In the genomic region with DNA sequence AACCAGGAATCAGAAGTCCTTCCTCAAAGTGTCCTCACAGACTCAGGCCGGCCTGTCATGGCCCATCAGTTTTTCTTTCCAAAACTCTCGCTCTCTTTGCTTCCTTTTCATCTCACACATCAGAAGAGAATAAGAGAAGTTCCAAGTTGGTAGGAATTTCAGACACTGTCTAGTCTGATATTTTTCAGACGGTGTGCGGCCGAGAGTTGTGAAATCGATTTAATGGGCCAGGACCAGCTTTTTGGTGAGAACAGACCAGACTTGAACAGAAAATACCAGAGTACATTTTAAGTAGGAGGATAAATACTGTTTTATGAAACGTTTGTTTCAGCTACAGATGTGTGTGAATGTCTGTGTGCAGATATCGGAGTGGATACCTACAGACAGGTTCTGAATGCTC, we compare ENCODE assay signal across 29 cellular contexts. TPM values are rescaled to one million over a fixed set of nuclear protein-coding genes. Genes with fewer than 3 reads are reported as not detected.
"Had no signal": no experiment of that assay in that cellular context is flagged by ENCODE, and none has a peak within 500 bp of the region (broad histone marks: within the 10 kb centered on the region; RNA-seq: fewer than 3 reads in every experiment).

No MANE protein-coding gene starts in this region.

- H3K27me3 Mint-ChIP-seq: activated CD8-positive, alpha-beta memory T cell treated with anti-CD3 and anti-CD28 coated beads, Interleukin-2, amount 10 ng/mL, durations not matched to agents 7 days and 5 days; activated naive CD8-positive, alpha-beta T cell treated with anti-CD3 and anti-CD28 coated beads, Interleukin-2, amount 50 U/mL, for 24 hours; natural killer cell treated with Interleukin-12 subunit alpha and Interleukin-12 subunit beta and Interleukin-15 and Interleukin-18, amount 100 ng/mL, for 72 hours; stimulated activated naive B cell treated with anti-CD40 and anti-IgM and Interleukin-4, amounts not matched to agents 10 μg/mL and 1 μg/mL and 100 μg/mL, for 72 hours had no signal

- DNase-seq: activated CD8-positive, alpha-beta memory T cell treated with anti-CD3 and anti-CD28 coated beads, Interleukin-2, amount 10 ng/mL, durations not matched to agents 7 days and 5 days; activated CD8-positive, alpha-beta T cell treated with anti-CD3 and anti-CD28 coated beads, Interleukin-2, amount 10 ng/mL, durations not matched to agents 7 days and 5 days; activated naive CD8-positive, alpha-beta T cell treated with anti-CD3 and anti-CD28 coated beads, Interleukin-2, amount 50 U/mL, for 24 hours; activated T-cell treated with anti-CD3 and anti-CD28 coated beads, Interleukin-2, amount 50 U/mL, for 48 hours; cerebellar nuclear complex; dorsolateral prefrontal cortex; effector memory CD4-positive, alpha-beta T cell; heart right ventricle; kidney glomerular epithelial cell; sigmoid colon; stimulated activated CD4-positive, alpha-beta T cell treated with anti-CD3 and anti-CD28 coated beads, Interleukin-15, amount 100 ng/mL, for 24 hours; stimulated activated CD4-positive, alpha-beta T cell treated with anti-CD3 and anti-CD28 coated beads, Interleukin-2, amount 100 ng/mL, for 24 hours; stimulated activated naive B cell treated with anti-CD40 and anti-IgM and Interleukin-4, amounts not matched to agents 10 μg/mL and 1 μg/mL and 100 μg/mL, for 72 hours; T-helper 2 cell; tibial artery had no signal

- H3K4me1 ChIP-seq: sigmoid colon, tibial artery had no signal

- H3K4me3 ChIP-seq: coronary artery, dorsolateral prefrontal cortex, heart right ventricle, mucosa of descending colon, sigmoid colon, suprapubic skin, tibial artery had no signal

- H3K36me3 Mint-ChIP-seq: activated CD8-positive, alpha-beta memory T cell treated with anti-CD3 and anti-CD28 coated beads, Interleukin-2, amount 10 ng/mL, durations not matched to agents 7 days and 5 days; activated naive CD4-positive, alpha-beta T cell treated with anti-CD3 and anti-CD28 coated beads, Interleukin-2, amount 50 U/mL, for 24 hours; natural killer cell treated with Interleukin-12 subunit alpha and Interleukin-12 subunit beta and Interleukin-15 and Interleukin-18, amount 100 ng/mL, for 72 hours; WTC11 had no signal

- H3K27me3 ChIP-seq: dorsolateral prefrontal cortex, heart right ventricle, sigmoid colon, suprapubic skin had no signal

- ATAC-seq: activated CD8-positive, alpha-beta memory T cell treated with anti-CD3 and anti-CD28 coated beads, Interleukin-2, amount 10 ng/mL, durations not matched to agents 7 days and 5 days; activated CD8-positive, alpha-beta T cell treated with anti-CD3 and anti-CD28 coated beads, Interleukin-2, amount 10 ng/mL, durations not matched to agents 7 days and 5 days; activated naive CD8-positive, alpha-beta T cell treated with anti-CD3 and anti-CD28 coated beads, Interleukin-2, amount 50 U/mL, for 24 hours; left lobe of liver; mucosa of descending colon; natural killer cell treated with Interleukin-12 subunit alpha and Interleukin-12 subunit beta and Interleukin-15 and Interleukin-18, amount 100 ng/mL, for 72 hours; stimulated activated naive B cell treated with anti-CD40 and anti-IgM and Interleukin-4, amounts not matched to agents 10 μg/mL and 1 μg/mL and 100 μg/mL, for 72 hours; WTC11 had no signal

- H3K27ac ChIP-seq: coronary artery, suprapubic skin, tibial artery had no signal

- H3K4me3 Mint-ChIP-seq: activated CD8-positive, alpha-beta memory T cell treated with anti-CD3 and anti-CD28 coated beads, Interleukin-2, amount 10 ng/mL, durations not matched to agents 7 days and 5 days; activated CD8-positive, alpha-beta T cell treated with anti-CD3 and anti-CD28 coated beads, Interleukin-2, amount 10 ng/mL, durations not matched to agents 7 days and 5 days; activated naive CD4-positive, alpha-beta T cell treated with anti-CD3 and anti-CD28 coated beads, Interleukin-2, amount 50 U/mL, for 24 hours; activated naive CD8-positive, alpha-beta T cell treated with anti-CD3 and anti-CD28 coated beads, Interleukin-2, amount 50 U/mL, for 24 hours; natural killer cell treated with Interleukin-12 subunit alpha and Interleukin-12 subunit beta and Interleukin-15 and Interleukin-18, amount 100 ng/mL, for 72 hours; stimulated activated naive B cell treated with anti-CD40 and anti-IgM and Interleukin-4, amounts not matched to agents 10 μg/mL and 1 μg/mL and 100 μg/mL, for 72 hours; WTC11 had no signal

- H3K9me3 Mint-ChIP-seq: activated naive CD4-positive, alpha-beta T cell treated with anti-CD3 and anti-CD28 coated beads, Interleukin-2, amount 50 U/mL, for 24 hours; activated naive CD8-positive, alpha-beta T cell treated with anti-CD3 and anti-CD28 coated beads, Interleukin-2, amount 50 U/mL, for 24 hours; activated T-helper 2 cell treated with anti-CD3 and anti-CD28 coated beads, Interferon-gamma antibody, Interleukin-2, Interleukin-4, amounts not matched to agents 10 μg/mL and 5 μg/mL and 100 μg/mL, durations not matched to agents 14 hours and 24 hours and 36 hours; natural killer cell treated with Interleukin-12 subunit alpha and Interleukin-12 subunit beta and Interleukin-15 and Interleukin-18, amount 100 ng/mL, for 72 hours; stimulated activated naive B cell treated with anti-CD40 and anti-IgM and Interleukin-4, amounts not matched to agents 10 μg/mL and 1 μg/mL and 100 μg/mL, for 72 hours; WTC11 had no signal

- H3K27ac Mint-ChIP-seq: activated CD8-positive, alpha-beta memory T cell treated with anti-CD3 and anti-CD28 coated beads, Interleukin-2, amount 10 ng/mL, durations not matched to agents 7 days and 5 days; activated CD8-positive, alpha-beta T cell treated with anti-CD3 and anti-CD28 coated beads, Interleukin-2, amount 10 ng/mL, durations not matched to agents 7 days and 5 days; activated naive CD4-positive, alpha-beta T cell treated with anti-CD3 and anti-CD28 coated beads, Interleukin-2, amount 50 U/mL, for 24 hours; activated naive CD8-positive, alpha-beta T cell treated with anti-CD3 and anti-CD28 coated beads, Interleukin-2, amount 50 U/mL, for 24 hours; activated T-helper 2 cell treated with anti-CD3 and anti-CD28 coated beads, Interferon-gamma antibody, Interleukin-2, Interleukin-4, amounts not matched to agents 10 μg/mL and 5 μg/mL and 100 μg/mL, durations not matched to agents 14 hours and 24 hours and 36 hours; natural killer cell treated with Interleukin-12 subunit alpha and Interleukin-12 subunit beta and Interleukin-15 and Interleukin-18, amount 100 ng/mL, for 72 hours; stimulated activated naive B cell treated with anti-CD40 and anti-IgM and Interleukin-4, amounts not matched to agents 10 μg/mL and 1 μg/mL and 100 μg/mL, for 72 hours; WTC11 had no signal

- H3K4me1 Mint-ChIP-seq: activated CD8-positive, alpha-beta memory T cell treated with anti-CD3 and anti-CD28 coated beads, Interleukin-2, amount 10 ng/mL, durations not matched to agents 7 days and 5 days; activated naive CD4-positive, alpha-beta T cell treated with anti-CD3 and anti-CD28 coated beads, Interleukin-2, amount 50 U/mL, for 24 hours; activated naive CD8-positive, alpha-beta T cell treated with anti-CD3 and anti-CD28 coated beads, Interleukin-2, amount 50 U/mL, for 24 hours had no signal

- H3K36me3 ChIP-seq: sigmoid colon had no signal

- H3K9me3 ChIP-seq: heart right ventricle, mucosa of descending colon, sigmoid colon, suprapubic skin, tibial artery had no signal

RNA-seq across cellular contexts. Expression of a gene that starts 24.8 kb away (rescaled TPM):
- total RNA-seq: activated CD8-positive, alpha-beta memory T cell treated with anti-CD3 and anti-CD28 coated beads, Interleukin-2, amount 10 ng/mL, durations not matched to agents 7 days and 5 days; activated CD8-positive, alpha-beta T cell treated with anti-CD3 and anti-CD28 coated beads, Interleukin-2, amount 10 ng/mL, durations not matched to agents 7 days and 5 days; activated T-helper 2 cell treated with anti-CD3 and anti-CD28 coated beads, Interferon-gamma antibody, Interleukin-2, Interleukin-4, amounts not matched to agents 10 μg/mL and 5 μg/mL and 100 μg/mL, durations not matched to agents 14 hours and 24 hours and 36 hours; epithelial cell of proximal tubule; glomerular endothelial cell; left lobe of liver; lung microvascular endothelial cell; myocyte; natural killer cell treated with Interleukin-12 subunit alpha and Interleukin-12 subunit beta and Interleukin-15 and Interleukin-18, amount 100 ng/mL, for 72 hours; osteocyte; ureter; WTC11 had no signal
